ENCODE assay signal across 11 cellular contexts in the genomic region with DNA sequence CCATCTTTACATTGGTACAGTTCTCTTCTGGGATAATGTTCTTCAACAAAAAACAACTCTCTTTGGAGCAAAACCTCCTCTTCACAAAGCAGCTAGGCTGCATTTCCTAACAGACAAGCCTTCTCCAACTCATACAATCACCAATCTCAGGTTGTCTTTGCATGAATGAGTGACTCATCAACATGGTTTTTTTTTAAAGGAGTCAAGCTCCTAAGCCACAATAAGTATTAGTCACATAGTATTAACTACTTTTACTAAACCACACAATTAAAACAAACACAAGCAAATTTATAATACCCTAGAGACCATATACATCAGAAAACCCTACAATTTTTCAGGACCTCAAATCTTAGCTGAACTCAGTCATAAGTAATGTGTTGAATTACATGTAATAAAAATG.
DNase-seq lines count a peak whose midpoint lies in the region; ATAC-seq and TF ChIP-seq lines count a peak whose summit lies in the region.
"Had no signal": no experiment of that assay in that cellular context is flagged by ENCODE, and none has a peak within 500 bp of the region (broad histone marks: within the 10 kb centered on the region; RNA-seq: fewer than 3 reads in every experiment).

No MANE protein-coding gene starts in this region.

- peaks cover 5% of the 10 kb centered on the region for H3K9me3 ChIP-seq in left ventricle myocardium inferior (replicated peaks)

- no peak for ATAC-seq in left ventricle myocardium superior
- ATAC-seq: Panc1 had no signal

- H3K27ac ChIP-seq in left ventricle myocardium inferior (replicated peaks) = no peak overlapping the region

- H3K4me3 ChIP-seq in left ventricle myocardium inferior = no peak overlapping the region

- intact Hi-C loops in left ventricle myocardium inferior (cut with micrococcal nuclease) (no loop called here), left ventricle myocardium superior (cut with micrococcal nuclease) (no loop called here)

- no peaks in the 10 kb centered on the region for H3K36me3 ChIP-seq in left ventricle myocardium inferior

- peak; percentile 65 for DNase-seq in GM03348 (ENCODE audit: low spot score)
- peak; percentile 31 for DNase-seq in LoVo (ENCODE audit: low spot score)
- peak; percentile 19 for DNase-seq in dedifferentiated amniotic fluid mesenchymal stem cell (ENCODE audit: extremely low spot score)
- DNase-seq in non-pigmented ciliary epithelial cell (ENCODE audit: low read depth) = peak; percentile 68
- no peak for DNase-seq in DMS153 (lab: John Stamatoyannopoulos, UW)
- no peak for DNase-seq in activated naive CD4-positive, alpha-beta T cell (lab: John Stamatoyannopoulos, UW)
- no peak for DNase-seq in left ventricle myocardium inferior
- no peak for DNase-seq in left ventricle myocardium superior
- DNase-seq: activated B cell treated with CpG ODN at 0.5 μM for 24 hours, NCI-H1436 treated with DMSO at 0.1 percent for 48 hours had no signal

- no peaks in the 10 kb centered on the region for H3K27me3 ChIP-seq in left ventricle myocardium inferior (ENCODE audit: low read depth)

- TF ChIP-seq CTCF in left ventricle myocardium inferior (IDR thresholded peaks at IDR 0.05; ENCODE audit: borderline replicate concordance) = no peak

- no peaks in the 10 kb centered on the region for H3K4me1 ChIP-seq in left ventricle myocardium inferior

Comparison
In these comparisons a context has a peak if more than half of its experiments do, and no peak if none do; other contexts are left out.
1. DNase-seq: peak in GM03348 (single experiment), LoVo (single experiment), dedifferentiated amniotic fluid mesenchymal stem cell (single experiment) and non-pigmented ciliary epithelial cell (single experiment); none in DMS153 (single experiment), activated naive CD4-positive, alpha-beta T cell (0 of 4), left ventricle myocardium inferior (single experiment) and left ventricle myocardium superior (single experiment).